In genomic region chr6:81465859-81466258, GRCh38 we compare ENCODE assay signal across 8 cellular contexts.
DNase-seq lines count a peak whose midpoint lies in the region; ATAC-seq, FAIRE-seq and TF ChIP-seq lines count a peak whose summit lies in the region.

No MANE protein-coding gene starts in this region.

- H3K4me1 ChIP-seq in endodermal cell (ENCODE audit: control insufficient read depth, insufficient read depth, low read length) (no peaks in the 10 kb centered on the region), small intestine (ENCODE audit: control insufficient read depth in 2 of 2, insufficient read depth in 1 of 2, low read depth in 1 of 2, low read length in 1 of 2) (no peaks in the 10 kb centered on the region)

- FAIRE-seq in small intestine (lab: Jason Lieb, UNC) = no peak
- FAIRE-seq in GM12892 (lab: Jason Lieb, UNC) = no peak

- ATAC-seq in activated CD4-positive, CD25-positive, alpha-beta regulatory T cell treated with anti-CD3 and anti-CD28 coated beads, Interleukin-2, amount 50 U/mL, for 24 hours = no peak

- H3K27ac ChIP-seq in endodermal cell (ENCODE audit: low read depth, low read length) (no peak overlapping the region), small intestine (ENCODE audit: low read depth in 1 of 2, low read length in 1 of 2) (no peak overlapping the region)

- H3K27ac Mint-ChIP-seq in endodermal cell = no peak overlapping the region

- H3K9ac ChIP-seq in endodermal cell (ENCODE audit: extremely low read depth, low read length, poor library complexity, severe bottlenecking) = no peak overlapping the region

- H3K27me3 ChIP-seq in endodermal cell (ENCODE audit: control insufficient read depth, insufficient read depth, low read length, poor library complexity, severe bottlenecking) (no peaks in the 10 kb centered on the region), small intestine (ENCODE audit: control insufficient read depth in 2 of 2, insufficient read depth in 2 of 2, low read length in 2 of 2) (no peaks in the 10 kb centered on the region)

- peak; percentile 87 for TF ChIP-seq CTCF in endodermal cell (conservative IDR thresholded peaks at IDR 0.05)

- no peak overlapping the region for H3K4me3 ChIP-seq in endodermal cell (ENCODE audit: low read length)
- H3K4me3 ChIP-seq in small intestine (ENCODE audit: low read depth in 1 of 2, low read length in 2 of 2) = no peak overlapping the region

- H3K9me3 Mint-ChIP-seq in endodermal cell = peaks cover 6% of the 10 kb centered on the region

- H3K4me3 Mint-ChIP-seq in endodermal cell = no peak overlapping the region

- H3K9me3 ChIP-seq in endodermal cell (ENCODE audit: control insufficient read depth, low read length) (peaks cover 15% of the 10 kb centered on the region), small intestine (ENCODE audit: control insufficient read depth, low read depth) (no peaks in the 10 kb centered on the region)

- no peaks in the 10 kb centered on the region for H3K36me3 Mint-ChIP-seq in endodermal cell (ENCODE audit: low read depth)

- H3K36me3 ChIP-seq in endodermal cell (ENCODE audit: control insufficient read depth, insufficient read depth, low read length) (no peaks in the 10 kb centered on the region), small intestine (ENCODE audit: control insufficient read depth in 2 of 2, insufficient read depth in 2 of 2, low read length in 2 of 2) (no peaks in the 10 kb centered on the region)

- peak; percentile 28 for DNase-seq in NCI-H345 treated with DMSO at 0.1 percent for 48 hours (lab: John Stamatoyannopoulos, UW; ENCODE audit: unreplicated experiment)
- DNase-seq in NCI-H345 (lab: John Stamatoyannopoulos, UW) = no peak
- peak; percentile 52 for DNase-seq in NCI-H748 (lab: John Stamatoyannopoulos, UW; ENCODE audit: unreplicated experiment)
- peak; percentile 65 for DNase-seq in endodermal cell
- DNase-seq in small intestine = peak; percentile 3
- no peak for DNase-seq in GM12892 (ENCODE audit: insufficient read length)
- no peak for DNase-seq in 8988T

- no peak for TF ChIP-seq POLR2A in GM12892 (IDR thresholded peaks at IDR 0.05; ENCODE audit: low read depth, low read length)

- no peaks in the 10 kb centered on the region for H3K4me1 Mint-ChIP-seq in endodermal cell

- H3K27me3 Mint-ChIP-seq in endodermal cell (ENCODE audit: insufficient read depth) = no peaks in the 10 kb centered on the region

Comparison
In these comparisons a context has a peak if more than half of its experiments do, and no peak if none do; other contexts are left out.
1. DNase-seq: peak in NCI-H345 treated with DMSO at 0.1 percent for 48 hours (single experiment), NCI-H748 (single experiment), endodermal cell (single experiment) and small intestine (single experiment); none in NCI-H345 (single experiment), GM12892 (single experiment) and 8988T (single experiment).